8 cellular contexts compared by ENCODE assay signal in genomic region chr3:179653106-179653776, GRCh38. TPM values are rescaled to one million over a fixed set of nuclear protein-coding genes. Genes with fewer than 3 reads are reported as not detected.
DNase-seq lines count a peak whose midpoint lies in the region; ATAC-seq and TF ChIP-seq lines count a peak whose summit lies in the region.

No MANE protein-coding gene starts in this region.

- H3K4me3 ChIP-seq in AG10803 (ENCODE audit: low read length) = peak overlapping the region; percentile 86

- TF ChIP-seq CTCF in AG10803 (conservative IDR thresholded peaks at IDR 0.05; ENCODE audit: low read length) (peak; percentile 6; the same call in 1 of the 2 replicates), chondrocyte (IDR thresholded peaks at IDR 0.05) (peak; percentile 59)

- H3K27ac Mint-ChIP-seq in chondrocyte (ENCODE audit: unreplicated experiment) = peak overlapping the region; percentile 95

- no peaks in the 10 kb centered on the region for H3K27me3 ChIP-seq in layer of hippocampus (ENCODE audit: control insufficient read depth, insufficient read depth, low read length)

- peak overlapping the region; percentile 90 for H3K27ac ChIP-seq in layer of hippocampus (ENCODE audit: low read depth, low read length)

- peak; percentile 84 for DNase-seq in AG10803 (ENCODE audit: low read depth)
- DNase-seq in NCI-H2227 (lab: John Stamatoyannopoulos, UW; ENCODE audit: unreplicated experiment) = peak; percentile 79
- DNase-seq in activated CD4-positive, alpha-beta T cell treated with anti-CD3 and anti-CD28 coated beads for 1 hour = peak; percentile 53
- DNase-seq in chondrocyte (ENCODE audit: low spot score) = peak; percentile 94
- peak; percentile 21 to 48 (median 36) for DNase-seq in stimulated activated CD4-positive, alpha-beta T cell treated with anti-CD3 and anti-CD28 coated beads, Interleukin-1b, Interleukin-23, amount 100 ng/mL, for 24 hours (ENCODE audit: low read depth in 4 of 4, low spot score in 1 of 4)

- peaks cover 35% of the 10 kb centered on the region for H3K4me1 Mint-ChIP-seq in chondrocyte (ENCODE audit: low read depth)

- H3K4me3 Mint-ChIP-seq in chondrocyte (ENCODE audit: unreplicated experiment) = peak overlapping the region; percentile 92

- no peaks in the 10 kb centered on the region for H3K36me3 Mint-ChIP-seq in chondrocyte (ENCODE audit: low read depth)

- H3K27me3 Mint-ChIP-seq in chondrocyte (ENCODE audit: low read depth) = no peaks in the 10 kb centered on the region

- ATAC-seq in GM18873 (IDR thresholded peaks at IDR 0.05; ENCODE audit: low FRiP score, unreplicated experiment) (peak; percentile 63), HG03108 (IDR thresholded peaks at IDR 0.05; ENCODE audit: unreplicated experiment) (peak; percentile 54)

- no peaks in the 10 kb centered on the region for H3K9me3 Mint-ChIP-seq in chondrocyte (ENCODE audit: low read depth)

RNA-seq across cellular contexts. Expression of gene USP13, which starts 0.4 kb away (rescaled TPM):
- 12.7 to 17.2 TPM (median 14.2 TPM) in 3 replicates for total RNA-seq in chondrocyte

RNA-seq across cellular contexts. Expression of gene NDUFB5, which starts 48.6 kb away (rescaled TPM):
- total RNA-seq in chondrocyte = 58.5 to 93.6 TPM (median 67.0 TPM) in 3 replicates

RNA-seq across cellular contexts. Expression of gene MRPL47, which starts 48.8 kb away (rescaled TPM):
- total RNA-seq in chondrocyte = 30.6 to 34.0 TPM (median 32.5 TPM) in 3 replicates

Comparison
In these comparisons a context has a peak if more than half of its experiments do, and no peak if none do; other contexts are left out.
1. Peak in every context shown above with its lines: DNase-seq, ATAC-seq, H3K4me3 ChIP-seq and H3K27ac ChIP-seq.
2. DNase-seq: peak in every context shown above with its lines; median percentile 94 in chondrocyte; 84 in AG10803; 79 in NCI-H2227; 53 in activated CD4-positive, alpha-beta T cell treated with anti-CD3 and anti-CD28 coated beads for 1 hour; 36 in stimulated activated CD4-positive, alpha-beta T cell treated with anti-CD3 and anti-CD28 coated beads, Interleukin-1b, Interleukin-23, amount 100 ng/mL, for 24 hours.